Comparison of ENCODE assay signal across 1 cellular context in genomic region chr17:56510554-56511342, GRCh38.
TF ChIP-seq lines count a peak whose summit lies in the region.

No MANE protein-coding gene starts in this region.

TF ChIP-seq in WTC11, 78 proteins besides CTCF, POLR2A, EP300 and RAD21 (continued from another document):
- TF ChIP-seq PREB (CRISPR knock-in tag; IDR thresholded peaks at IDR 0.05; ENCODE audit: borderline replicate concordance): no peak
- TF ChIP-seq USF1 (CRISPR knock-in tag; IDR thresholded peaks at IDR 0.05): no peak
